ENCODE assay signal across 16 cellular contexts in the genomic region with DNA sequence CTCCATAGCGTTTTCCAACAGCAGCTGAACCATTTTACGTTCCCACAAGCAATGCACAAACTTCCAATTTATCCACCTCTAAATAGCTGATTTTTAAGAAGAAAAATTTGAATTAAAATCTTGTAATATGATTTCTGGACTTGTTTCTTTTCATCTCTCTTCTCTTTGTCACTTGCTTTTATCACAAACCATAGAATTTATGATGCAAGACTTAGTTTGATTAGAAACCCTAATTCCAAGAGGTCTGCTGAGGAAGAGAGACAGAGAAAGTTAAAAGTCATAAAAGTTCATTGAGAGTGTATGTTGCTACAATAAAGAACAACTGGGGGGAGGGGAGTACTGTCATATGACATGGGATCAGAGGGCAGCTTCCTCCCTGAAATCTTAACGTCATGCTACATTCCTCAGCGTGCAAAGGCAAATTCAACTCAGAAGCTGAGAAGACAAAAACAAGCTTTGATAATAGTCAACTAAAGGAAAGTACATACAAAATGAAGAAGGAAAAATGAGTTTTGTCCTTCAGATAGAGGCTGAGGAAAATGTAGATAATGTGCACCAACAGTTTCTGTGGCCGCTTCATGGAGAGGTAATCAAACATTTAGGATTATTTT. TPM values are rescaled to one million over a fixed set of nuclear protein-coding genes. Genes with fewer than 3 reads are reported as not detected.
A peak's percentile ranks its signal among the peaks of the same experiment; 100 is the strongest.
DNase-seq lines count a peak whose midpoint lies in the region; ATAC-seq and TF ChIP-seq lines count a peak whose summit lies in the region.
"Had no signal": no experiment of that assay in that cellular context is flagged by ENCODE, and none has a peak within 500 bp of the region (broad histone marks: within the 10 kb centered on the region; RNA-seq: fewer than 3 reads in every experiment).

No MANE protein-coding gene starts in this region.

- intact Hi-C loops in right lobe of liver (cut with DNase I), result no loop called here

- H3K4me3 Mint-ChIP-seq in activated CD4-positive, alpha-beta memory T cell treated with anti-CD3 and anti-CD28 coated beads, Interleukin-2, amount 10 ng/mL, durations not matched to agents 7 days and 5 days, result no peak overlapping the region
- H3K4me3 Mint-ChIP-seq: B cell; naive thymus-derived CD8-positive, alpha-beta T cell had no signal

- H3K36me3 Mint-ChIP-seq in activated CD4-positive, alpha-beta memory T cell treated with anti-CD3 and anti-CD28 coated beads, Interleukin-2, amount 10 ng/mL, durations not matched to agents 7 days and 5 days (ENCODE audit: low read depth), result peaks cover 6% of the 10 kb centered on the region

- H3K9me3 ChIP-seq in right lobe of liver, result no peaks in the 10 kb centered on the region
- no peaks in the 10 kb centered on the region for H3K9me3 ChIP-seq in smooth muscle cell (replicated peaks; ENCODE audit: low read depth)

- CTCF ChIA-PET in activated CD4-positive, alpha-beta memory T cell treated with anti-CD3 and anti-CD28 coated beads, Interleukin-2, amount 10 ng/mL, durations not matched to agents 7 days and 5 days (lab: Charles Lee), result no interaction called here

- TF ChIP-seq POLR2A in right lobe of liver (IDR thresholded peaks at IDR 0.05), result no peak

- peak; percentile 50 for DNase-seq in SK-MEL-5 (ENCODE audit: low read depth, low spot score)
- peak; percentile 55 for DNase-seq in dermis blood vessel endothelial cell
- no peak for DNase-seq in right lobe of liver
- no peak for DNase-seq in smooth muscle cell (lab: John Stamatoyannopoulos, UW; ENCODE audit: unreplicated experiment)
- no peak for DNase-seq in hippocampal formation (lab: John Stamatoyannopoulos, UW)
- no peak for DNase-seq in activated CD4-positive, alpha-beta memory T cell treated with anti-CD3 and anti-CD28 coated beads, Interleukin-2, amount 10 ng/mL, durations not matched to agents 7 days and 5 days
- no peak for DNase-seq in stimulated activated naive CD4-positive, alpha-beta T cell treated with Interleukin-2 at 50 U/mL for 16 hours (lab: John Stamatoyannopoulos, UW)
- DNase-seq: GF-D8; Karpas-422; naive thymus-derived CD8-positive, alpha-beta T cell; NCI-H1417; SHP77; stimulated activated CD4-positive, alpha-beta T cell treated with anti-CD3 and anti-CD28 coated beads, Interleukin-4, amount 100 ng/mL, for 1 hour; stimulated activated CD8-positive, alpha-beta memory T cell treated with anti-CD3 and anti-CD28 coated beads, Interleukin-4, amount 100 ng/mL, for 48 hours; T-helper 2 cell had no signal

- H2AFZ ChIP-seq in smooth muscle cell (ENCODE audit: low read depth), result peak overlapping the region; percentile 80

- ATAC-seq in right lobe of liver, result peak in 3 of 4 donors; percentile 28 to 65 (median 64)
- ATAC-seq: naive thymus-derived CD8-positive, alpha-beta T cell had no signal

- H3K9me3 Mint-ChIP-seq in activated CD4-positive, alpha-beta memory T cell treated with anti-CD3 and anti-CD28 coated beads, Interleukin-2, amount 10 ng/mL, durations not matched to agents 7 days and 5 days, result no peaks in the 10 kb centered on the region
- H3K9me3 Mint-ChIP-seq: naive thymus-derived CD8-positive, alpha-beta T cell had no signal

- H3K27ac Mint-ChIP-seq in activated CD4-positive, alpha-beta memory T cell treated with anti-CD3 and anti-CD28 coated beads, Interleukin-2, amount 10 ng/mL, durations not matched to agents 7 days and 5 days, result no peak overlapping the region
- H3K27ac Mint-ChIP-seq: B cell; naive thymus-derived CD8-positive, alpha-beta T cell had no signal

- in situ Hi-C loops in SK-MEL-5 (cut with HindIII; ENCODE audit: low pct_unique_long_range_greater_than_20kb, low sequenced_read_pairs), result no loop called here

- no peak overlapping the region for H3K27ac ChIP-seq in right lobe of liver
- H3K27ac ChIP-seq in smooth muscle cell (ENCODE audit: low read depth), result peak overlapping the region; percentile 32

- POLR2A ChIA-PET in activated CD4-positive, alpha-beta memory T cell treated with anti-CD3 and anti-CD28 coated beads, Interleukin-2, amount 10 ng/mL, durations not matched to agents 7 days and 5 days (lab: Charles Lee), result no interaction called here

- H3K4me3 ChIP-seq in right lobe of liver, result no peak overlapping the region
- peak overlapping the region; percentile 15 for H3K4me3 ChIP-seq in smooth muscle cell

- H3K4me2 ChIP-seq in smooth muscle cell, result peak overlapping the region; percentile 60

- no peaks in the 10 kb centered on the region for H4K20me1 ChIP-seq in smooth muscle cell (ENCODE audit: low read depth)

- H3K4me1 Mint-ChIP-seq in activated CD4-positive, alpha-beta memory T cell treated with anti-CD3 and anti-CD28 coated beads, Interleukin-2, amount 10 ng/mL, durations not matched to agents 7 days and 5 days, result peaks cover 12% of the 10 kb centered on the region
- H3K4me1 Mint-ChIP-seq: B cell had no signal

- H3K9ac ChIP-seq in smooth muscle cell (ENCODE audit: low read depth), result no peak overlapping the region

- H3K79me2 ChIP-seq in smooth muscle cell (ENCODE audit: low read depth), result no peaks in the 10 kb centered on the region

- no peaks in the 10 kb centered on the region for H3K27me3 ChIP-seq in right lobe of liver
- no peaks in the 10 kb centered on the region for H3K27me3 ChIP-seq in smooth muscle cell (ENCODE audit: low read depth)

- H3K27me3 Mint-ChIP-seq in activated CD4-positive, alpha-beta memory T cell treated with anti-CD3 and anti-CD28 coated beads, Interleukin-2, amount 10 ng/mL, durations not matched to agents 7 days and 5 days, result no peaks in the 10 kb centered on the region
- H3K27me3 Mint-ChIP-seq: B cell; naive thymus-derived CD8-positive, alpha-beta T cell had no signal

- no peaks in the 10 kb centered on the region for H3K36me3 ChIP-seq in right lobe of liver
- H3K36me3 ChIP-seq in smooth muscle cell (ENCODE audit: low read depth), result no peaks in the 10 kb centered on the region

- H3K4me1 ChIP-seq in right lobe of liver (peaks cover 0 to 5% (median 2%) of the 10 kb centered on the region in 4 donors), smooth muscle cell (ENCODE audit: low read depth) (peaks cover 4% of the 10 kb centered on the region)

- H3F3A ChIP-seq in smooth muscle cell (ENCODE audit: low read depth), result no peaks in the 10 kb centered on the region

- TF ChIP-seq CTCF in right lobe of liver (IDR thresholded peaks at IDR 0.05), result no peak
- TF ChIP-seq CTCF in smooth muscle cell (IDR thresholded peaks at IDR 0.05; ENCODE audit: borderline replicate concordance, insufficient read depth, poor library complexity, severe bottlenecking), result no peak

- WGBS in right lobe of liver (ENCODE audit: insufficient coverage, low coverage, low lambda C conversion rate, missing lambda C conversion rate), result 73% methylated on average over 5 of the region's 5 CpGs
- 61% methylated on average over 5 of the region's 5 CpGs for WGBS in smooth muscle cell (ENCODE audit: low lambda C conversion rate)

RNA-seq across cellular contexts. Expression of a gene that starts 18.4 kb away (rescaled TPM):
- total RNA-seq in SK-MEL-5 (2014; rRNA removed; shearing (Covaris generic)), result 4.9 and 7.8 TPM in 2 replicates
- polyA plus RNA-seq in SK-MEL-5 (2015; cell fraction: cytosol; rRNA removed), result 1.7 and 3.4 TPM in 2 replicates
- polyA plus RNA-seq in SK-MEL-5 (2015; cell fraction: nucleus; rRNA removed), result 4.2 and 6.7 TPM in 2 replicates
- 6.1 and 27.5 TPM in 2 replicates for total RNA-seq in dermis blood vessel endothelial cell
- total RNA-seq in right lobe of liver, result under 1 TPM; 0.07 to 0.74 (median 0.27) TPM
- 1.7 and 4.7 TPM in 2 replicates for total RNA-seq in smooth muscle cell
- 0.33 and 0.62 TPM in 2 replicates for polyA plus RNA-seq in smooth muscle cell
- total RNA-seq in activated CD4-positive, alpha-beta memory T cell treated with anti-CD3 and anti-CD28 coated beads, Interleukin-2, amount 10 ng/mL, durations not matched to agents 7 days and 5 days, result under 1 TPM; 0.80 to 0.81 TPM

RNA-seq across cellular contexts. Expression of a gene that starts 53.5 kb away (rescaled TPM):
- total RNA-seq in SK-MEL-5 (2014; rRNA removed; shearing (Covaris generic)), result 8.0 and 9.7 TPM in 2 replicates
- polyA plus RNA-seq in SK-MEL-5 (2015; cell fraction: cytosol; rRNA removed), result 5.0 and 5.9 TPM in 2 replicates
- 9.1 and 17.5 TPM in 2 replicates for polyA plus RNA-seq in SK-MEL-5 (2015; cell fraction: nucleus; rRNA removed)
- total RNA-seq in dermis blood vessel endothelial cell (4.6 and 7.5 TPM in 2 replicates), right lobe of liver (1 to 10 TPM in 5 of 6 experiments, under 1 TPM in 1; 0.79 to 2.9 (median 1.6) TPM), smooth muscle cell (7.3 and 13.8 TPM in 2 replicates)
- polyA plus RNA-seq in smooth muscle cell, result 2.5 and 3.7 TPM in 2 replicates
- 10 to 100 TPM; 12.3 to 12.7 TPM for total RNA-seq in activated CD4-positive, alpha-beta memory T cell treated with anti-CD3 and anti-CD28 coated beads, Interleukin-2, amount 10 ng/mL, durations not matched to agents 7 days and 5 days

Comparison
In these comparisons a context has a peak if more than half of its experiments do, and no peak if none do; other contexts are left out.
1. DNase-seq: peak in SK-MEL-5 (single experiment) and dermis blood vessel endothelial cell (single experiment); none in right lobe of liver (0 of 3), smooth muscle cell (single experiment), hippocampal formation (0 of 2), activated CD4-positive, alpha-beta memory T cell treated with anti-CD3 and anti-CD28 coated beads, Interleukin-2, amount 10 ng/mL, durations not matched to agents 7 days and 5 days (single experiment) and stimulated activated naive CD4-positive, alpha-beta T cell treated with Interleukin-2 at 50 U/mL for 16 hours (single experiment).